ENCODE assay signal across 15 cellular contexts in the genomic region with DNA sequence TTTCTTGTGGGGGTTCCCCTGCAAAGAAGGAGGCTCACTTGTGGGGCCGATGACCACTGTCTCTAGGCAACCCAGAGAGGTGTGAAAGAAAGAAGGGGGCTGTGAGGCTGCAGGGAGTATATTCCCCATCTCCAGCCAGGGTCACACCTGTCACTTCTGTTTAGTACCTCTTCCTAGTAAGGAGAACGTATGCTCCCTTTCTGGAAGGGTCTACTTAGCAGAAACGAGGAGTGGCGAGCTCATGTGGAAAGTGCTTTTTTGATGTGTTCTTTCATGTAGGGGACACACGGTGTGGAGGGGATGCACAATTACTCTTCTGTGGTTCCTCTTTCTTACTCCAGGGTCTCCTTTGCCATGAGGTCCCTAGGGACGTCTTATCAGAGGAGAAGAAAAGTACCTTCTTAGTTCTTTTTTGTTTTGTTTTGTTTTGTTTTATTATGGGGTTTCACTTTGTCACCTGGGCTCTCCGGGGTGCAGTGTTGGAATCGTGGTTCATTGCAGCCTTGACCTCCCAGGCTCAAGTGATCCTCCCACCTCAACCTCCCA. TPM values are rescaled to one million over a fixed set of nuclear protein-coding genes. Genes with fewer than 3 reads are reported as not detected.
DNase-seq lines count a peak whose midpoint lies in the region; ATAC-seq lines count a peak whose summit lies in the region.
"Had no signal": no experiment of that assay in that cellular context is flagged by ENCODE, and none has a peak within 500 bp of the region (broad histone marks: within the 10 kb centered on the region; RNA-seq: fewer than 3 reads in every experiment).

No MANE protein-coding gene starts in this region.

- no peaks in the 10 kb centered on the region for H3K27me3 Mint-ChIP-seq in activated T-cell treated with anti-CD3 and anti-CD28 coated beads, Interleukin-2, amount 50 U/mL, for 72 hours (ENCODE audit: low read depth)
- H3K27me3 Mint-ChIP-seq in activated naive CD8-positive, alpha-beta T cell = no peaks in the 10 kb centered on the region
- H3K27me3 Mint-ChIP-seq in stimulated activated naive CD8-positive, alpha-beta T cell treated with anti-CD3 and anti-CD28 coated beads, Interleukin-15, amount 100 ng/mL, for 72 hours = no peaks in the 10 kb centered on the region

- peaks cover 11 to 14% of the 10 kb centered on the region in 2 donors for H3K9me3 Mint-ChIP-seq in activated T-cell treated with anti-CD3 and anti-CD28 coated beads, Interleukin-2, amount 50 U/mL, for 72 hours
- peaks cover 12% of the 10 kb centered on the region for H3K9me3 Mint-ChIP-seq in activated naive CD8-positive, alpha-beta T cell (ENCODE audit: low read depth)
- peaks cover 11 to 15% of the 10 kb centered on the region in 2 donors for H3K9me3 Mint-ChIP-seq in stimulated activated naive CD8-positive, alpha-beta T cell treated with anti-CD3 and anti-CD28 coated beads, Interleukin-15, amount 100 ng/mL, for 72 hours

- peaks cover 23 to 24% of the 10 kb centered on the region in 2 donors for H3K36me3 Mint-ChIP-seq in activated T-cell treated with anti-CD3 and anti-CD28 coated beads, Interleukin-2, amount 50 U/mL, for 72 hours (ENCODE audit: insufficient read depth in 2 of 2)
- peaks cover 28% of the 10 kb centered on the region for H3K36me3 Mint-ChIP-seq in activated naive CD8-positive, alpha-beta T cell
- H3K36me3 Mint-ChIP-seq: neural progenitor cell had no signal

- peak overlapping the region; percentile 75 for H3K27ac Mint-ChIP-seq in activated T-cell treated with anti-CD3 and anti-CD28 coated beads, Interleukin-2, amount 50 U/mL, for 72 hours
- no peak overlapping the region for H3K27ac Mint-ChIP-seq in activated naive CD8-positive, alpha-beta T cell
- H3K27ac Mint-ChIP-seq in stimulated activated naive CD8-positive, alpha-beta T cell treated with anti-CD3 and anti-CD28 coated beads, Interleukin-15, amount 100 ng/mL, for 72 hours = peak overlapping the region in 1 of 2 donors; percentile 83
- H3K27ac Mint-ChIP-seq: neural progenitor cell had no signal

- DNase-seq in activated T-cell treated with anti-CD3 and anti-CD28 coated beads, Interleukin-2, amount 50 U/mL, for 72 hours = no peak
- DNase-seq in activated T-cell treated with anti-CD3 and anti-CD28 coated beads, Interleukin-2, amount 50 U/mL, for 48 hours = no peak
- DNase-seq in stimulated activated naive CD8-positive, alpha-beta T cell treated with anti-CD3 and anti-CD28 coated beads, Interleukin-15, amount 100 ng/mL, for 72 hours = peak in 1 of 2 donors; percentile 38
- DNase-seq in NCI-H2081 treated with DMSO at 0.1 percent for 48 hours (lab: John Stamatoyannopoulos, UW) (no peak), NOMO-1 treated with DMSO at 0.1 percent for 48 hours (lab: John Stamatoyannopoulos, UW; ENCODE audit: unreplicated experiment) (no peak)
- DNase-seq: adrenal gland, H7, islet precursor cell, NCI-H1436, NCI-H226, retina had no signal

- ATAC-seq in activated T-cell treated with anti-CD3 and anti-CD28 coated beads, Interleukin-2, amount 50 U/mL, for 72 hours (replicated peaks in 1 of 2) = peak in 1 of 2 donors; percentile 54
- ATAC-seq in GM21786 (IDR thresholded peaks at IDR 0.05; ENCODE audit: unreplicated experiment) (peak; percentile 68), HG03565 (IDR thresholded peaks at IDR 0.05; ENCODE audit: unreplicated experiment) (no peak)
- peak; percentile 80 for ATAC-seq in stimulated activated naive CD8-positive, alpha-beta T cell treated with anti-CD3 and anti-CD28 coated beads, Interleukin-15, amount 100 ng/mL, for 72 hours

- peak overlapping the region; percentile 61 to 80 for H3K4me3 Mint-ChIP-seq in activated T-cell treated with anti-CD3 and anti-CD28 coated beads, Interleukin-2, amount 50 U/mL, for 72 hours
- H3K4me3 Mint-ChIP-seq in activated naive CD8-positive, alpha-beta T cell = peak overlapping the region; percentile 69
- H3K4me3 Mint-ChIP-seq in stimulated activated naive CD8-positive, alpha-beta T cell treated with anti-CD3 and anti-CD28 coated beads, Interleukin-15, amount 100 ng/mL, for 72 hours = peak overlapping the region; percentile 50 to 75
- H3K4me3 Mint-ChIP-seq: neural progenitor cell had no signal

- H3K4me1 Mint-ChIP-seq in activated T-cell treated with anti-CD3 and anti-CD28 coated beads, Interleukin-2, amount 50 U/mL, for 72 hours (ENCODE audit: low read depth) = peaks cover 80% of the 10 kb centered on the region
- H3K4me1 Mint-ChIP-seq in activated naive CD8-positive, alpha-beta T cell (ENCODE audit: low read depth) = peaks cover 31% of the 10 kb centered on the region
- no peaks in the 10 kb centered on the region for H3K4me1 Mint-ChIP-seq in stimulated activated naive CD8-positive, alpha-beta T cell treated with anti-CD3 and anti-CD28 coated beads, Interleukin-15, amount 100 ng/mL, for 72 hours
- H3K4me1 Mint-ChIP-seq: neural progenitor cell had no signal

RNA-seq across cellular contexts. Expression of a gene that starts 58.3 kb away (rescaled TPM):
- 100 to 1,000 TPM; 127 to 143 TPM for total RNA-seq in activated T-cell treated with anti-CD3 and anti-CD28 coated beads, Interleukin-2, amount 50 U/mL, for 72 hours
